13 cellular contexts compared by ENCODE assay signal in genomic region chr20:62134735-62135231, GRCh38. TPM values are rescaled to one million over a fixed set of nuclear protein-coding genes. Genes with fewer than 3 reads are reported as not detected.
DNase-seq lines count a peak whose midpoint lies in the region; ATAC-seq, FAIRE-seq and TF ChIP-seq lines count a peak whose summit lies in the region.
"Had no signal": no experiment of that assay in that cellular context is flagged by ENCODE, and none has a peak within 500 bp of the region (broad histone marks: within the 10 kb centered on the region; RNA-seq: fewer than 3 reads in every experiment).

No MANE protein-coding gene starts in this region.

- H3K9ac ChIP-seq in GM12878 (ENCODE audit: control insufficient read depth, insufficient read depth, low read length) (no peak overlapping the region), PC-3 (ENCODE audit: low read length) (no peak overlapping the region)

- H2AFZ ChIP-seq in GM12878 (ENCODE audit: control insufficient read depth, low read depth, low read length) (no peak overlapping the region), PC-3 (ENCODE audit: low read length) (no peak overlapping the region)

- SMC1A ChIA-PET in GM12878 (lab: Charles Lee; ENCODE audit: uncharacterized antibody, unreplicated experiment): interaction anchor here (1.2 to 1.9 kb wide), 3 partner anchors 8 to 123 kb away, joined by 3 to 9 read pairs (median 5); no protein-coding TSS in a partner anchor

- BruUV-seq in GM12878 (replicated peaks; lab: Mats Ljungman, UMichigan) (no TSS peak), PC-3 (replicated peaks; lab: Mats Ljungman, UMichigan) (no TSS peak)

- no peaks in the 10 kb centered on the region for H3K9me2 ChIP-seq in PC-3 (replicated peaks; ENCODE audit: low read length)

- intact Hi-C loops in GM12878 (cut with micrococcal nuclease; ENCODE audit: unreplicated experiment): no loop called here
- intact Hi-C loops in left ventricle myocardium inferior (cut with micrococcal nuclease): loop anchor here (10.0 kb wide), 1 partner anchor 110 kb away; no protein-coding TSS in a partner anchor
- intact Hi-C loops in stomach (cut with DNase I; ENCODE audit: low total_unique reads): loop anchor here (5.0 kb wide), 2 partner anchors 67 to 122 kb away; partner anchors contain the start of gene TAF4
- intact Hi-C loops in PC-3 (cut with micrococcal nuclease): no loop called here

- TF ChIP-seq POLR2A in GM15510 (IDR thresholded peaks at IDR 0.05; ENCODE audit: borderline replicate concordance, extremely low read depth, insufficient read length) (peak; percentile 23), GM12878 (IDR thresholded peaks at IDR 0.05; ENCODE audit: low read depth, low read length) (peak; percentile 64), stomach (IDR thresholded peaks at IDR 0.05) (no peak)

- in situ Hi-C loops in GM12878 (cut with MboI): no loop called here

- H3K79me2 ChIP-seq in GM12878 (ENCODE audit: control insufficient read depth, insufficient read depth, low read length) (peaks cover 9% of the 10 kb centered on the region), PC-3 (ENCODE audit: low read length) (peaks cover 11% of the 10 kb centered on the region)

- no peaks in the 10 kb centered on the region for H3F3A ChIP-seq in PC-3 (ENCODE audit: low read length, unreplicated experiment)

- no peak for DNase-seq in GM12878 (ENCODE audit: low read depth, low spot score)
- DNase-seq in left ventricle myocardium inferior: no peak
- peak; percentile 50 for DNase-seq in stomach
- no peak for DNase-seq in PC-3
- DNase-seq in hepatic stellate cell (ENCODE audit: low spot score): no peak
- DNase-seq: left colon, NCI-H748 treated with DMSO at 0.1 percent for 48 hours, retina, SW 1271 had no signal

- no peaks in the 10 kb centered on the region for H3K9me3 ChIP-seq in GM12878 (replicated peaks; ENCODE audit: control insufficient read depth, insufficient read depth, low read length)
- H3K9me3 ChIP-seq in left ventricle myocardium inferior (replicated peaks): no peaks in the 10 kb centered on the region
- H3K9me3 ChIP-seq in stomach: no peaks in the 10 kb centered on the region
- H3K9me3 ChIP-seq in PC-3 (ENCODE audit: low read length): no peaks in the 10 kb centered on the region

- TF ChIP-seq CTCF in GM12878 (IDR thresholded peaks at IDR 0.05 in 2 of 3, conservative IDR thresholded peaks at IDR 0.05 in 1 of 3; ENCODE audit: control insufficient read depth in 2 of 3, extremely low read depth in 1 of 3, insufficient read depth in 1 of 3, low read depth in 3 of 3, low read length in 3 of 3): no peak
- TF ChIP-seq CTCF in left ventricle myocardium inferior (IDR thresholded peaks at IDR 0.05; ENCODE audit: borderline replicate concordance): no peak
- no peak for TF ChIP-seq CTCF in stomach (IDR thresholded peaks at IDR 0.05)
- no peak for TF ChIP-seq CTCF in PC-3 (conservative IDR thresholded peaks at IDR 0.05; ENCODE audit: low read depth, low read length)

- peaks cover 10% of the 10 kb centered on the region for H4K20me1 ChIP-seq in GM12878 (ENCODE audit: control insufficient read depth, insufficient read depth)
- H4K20me1 ChIP-seq in PC-3 (ENCODE audit: low read length): peaks cover 31% of the 10 kb centered on the region

- TF ChIP-seq RAD21 in GM12878 (IDR thresholded peaks at IDR 0.05; ENCODE audit: insufficient read depth, low read depth, low read length): no peak

- TF ChIP-seq EP300 in GM12878 (IDR thresholded peaks at IDR 0.05; ENCODE audit: borderline replicate concordance in 1 of 2, control insufficient read depth in 1 of 2, low read depth in 2 of 2, low read length in 2 of 2): no peak
- TF ChIP-seq EP300 in stomach (IDR thresholded peaks at IDR 0.05): no peak

- 92% methylated on average over 11 of the region's 11 CpGs for whole genome bisulfite sequencing in GM12878 (ENCODE audit: insufficient coverage, insufficient replicate concordance, low lambda C conversion rate, missing lambda C conversion rate)
- 44 to 66% (median 50%) methylated on average over 6 to 11 of the region's 11 CpGs for WGBS in stomach, 5 donors

- no peaks in the 10 kb centered on the region for H3K4me1 ChIP-seq in GM12878 (ENCODE audit: control insufficient read depth, insufficient read depth, low read length)
- H3K4me1 ChIP-seq in left ventricle myocardium inferior: peaks cover 76% of the 10 kb centered on the region
- H3K4me1 ChIP-seq in stomach: peaks cover 5 to 50% (median 14%) of the 10 kb centered on the region in 4 donors
- H3K4me1 ChIP-seq in PC-3 (ENCODE audit: insufficient read depth, low read length): no peaks in the 10 kb centered on the region

- H3K4me3 ChIP-seq in GM12878: no peak overlapping the region
- no peak overlapping the region for H3K4me3 ChIP-seq in left ventricle myocardium inferior
- H3K4me3 ChIP-seq in stomach: no peak overlapping the region
- H3K4me3 ChIP-seq in PC-3 (ENCODE audit: low read length): no peak overlapping the region

- H3K27ac ChIP-seq in GM12878 (ENCODE audit: control insufficient read depth, insufficient read depth) (no peak overlapping the region), left ventricle myocardium inferior (replicated peaks) (peak overlapping the region; percentile 88), stomach (peak overlapping the region in 4 of 5 donors; percentile 18 to 76 (median 67)), PC-3 (ENCODE audit: low read length) (no peak overlapping the region)

- H3K4me2 ChIP-seq in GM12878 (ENCODE audit: control insufficient read depth, insufficient read depth): no peak overlapping the region
- no peak overlapping the region for H3K4me2 ChIP-seq in PC-3 (ENCODE audit: low read length)

- RAD21 ChIA-PET in GM12878 (lab: Charles Lee; ENCODE audit: unreplicated experiment): no interaction called here

- H3K27me3 ChIP-seq in GM12878 (replicated peaks in 1 of 2; ENCODE audit: control insufficient read depth in 2 of 2, insufficient read depth in 2 of 2, low read length in 1 of 2) (no peaks in the 10 kb centered on the region), left ventricle myocardium inferior (ENCODE audit: low read depth) (no peaks in the 10 kb centered on the region), stomach (no peaks in the 10 kb centered on the region), PC-3 (ENCODE audit: low read length) (no peaks in the 10 kb centered on the region)

- no peak for FAIRE-seq in GM12878 (lab: Jason Lieb, UNC)
- FAIRE-seq: H54 had no signal

- peaks cover 47 to 56% of the 10 kb centered on the region in 2 experiments for H3K36me3 ChIP-seq in GM12878 (ENCODE audit: control insufficient read depth in 2 of 2, insufficient read depth in 2 of 2, low read length in 1 of 2)
- H3K36me3 ChIP-seq in left ventricle myocardium inferior: peaks cover 98% of the 10 kb centered on the region
- peaks cover 93 to 100% (median 100%) of the 10 kb centered on the region in 4 donors for H3K36me3 ChIP-seq in stomach
- H3K36me3 ChIP-seq in PC-3 (ENCODE audit: low read depth, low read length): peaks cover 65% of the 10 kb centered on the region

- CTCF ChIA-PET in GM12878 (lab: Yijun Ruan, JAX) (interaction anchor here (3.2 to 3.5 kb wide), 2 partner anchors 10 to 124 kb away, joined by 22 to 35 read pairs; no protein-coding TSS in a partner anchor), PC-3 (lab: Charles Lee) (no interaction called here)

- POLR2A ChIA-PET in GM12878 (lab: Charles Lee) (interaction anchor here (0.6 kb wide), 1 partner anchor 74 kb away, joined by 3 read pairs; no protein-coding TSS in a partner anchor), PC-3 (lab: Charles Lee; ENCODE audit: unreplicated experiment) (interaction anchor here (0.6 kb wide), 1 partner anchor 721 kb away, joined by 12 read pairs; no protein-coding TSS in a partner anchor)

- ATAC-seq in GM12878 (no peak), PC-3 (no peak), HG02973 (IDR thresholded peaks at IDR 0.05; ENCODE audit: unreplicated experiment) (no peak), GM19455 (IDR thresholded peaks at IDR 0.05; ENCODE audit: unreplicated experiment) (no peak)
- ATAC-seq: left colon had no signal

RNA-seq across cellular contexts. Expression of gene PSMA7, which starts 8.4 kb away (rescaled TPM):
- total RNA-seq in GM12878 (2013; cell fraction: nucleolus; rRNA removed): 59.7 and 68.2 TPM in 2 replicates
- 323 and 324 TPM in 2 replicates for total RNA-seq in GM12878 (2014; rRNA removed)
- total RNA-seq in GM12878 (2014; rRNA removed; fragmentation: Illumina TruSeq; extraction: Trizol): 210 and 216 TPM in 2 replicates
- 348 and 359 TPM in 2 replicates for total RNA-seq in GM12878 (2021)
- polyA plus RNA-seq in GM12878 (2011; ENCODE audit: low read depth): 125 TPM
- 273 and 397 TPM in 2 replicates for polyA plus RNA-seq in GM12878 (2011; rRNA removed)
- 444 and 554 TPM in 2 replicates for polyA plus RNA-seq in GM12878 (2011; cell fraction: cytosol; rRNA removed)
- polyA plus RNA-seq in GM12878 (2011; cell fraction: nucleus; rRNA removed): 378 and 385 TPM in 2 replicates
- polyA plus RNA-seq in GM12878 (2012): 199 and 211 TPM in 2 replicates
- polyA plus RNA-seq in GM12878 (2014; fragmentation: Illumina TruSeq; extraction: Trizol): 131 and 219 TPM in 2 replicates
- 100 to 1,000 TPM; 333 to 546 TPM for polyA plus RNA-seq in GM12878 (2014; fragmentation: Nextera tagmentation; extraction: Ambion mirVana)
- polyA plus RNA-seq in GM12878 (2014; rRNA removed): 369 and 389 TPM in 2 replicates
- polyA plus RNA-seq in GM12878 (2016; fragmentation: Nextera tagmentation; extraction: Ambion mirVana): 100 to 1,000 TPM; 824 to 857 TPM
- polyA minus RNA-seq in GM12878 (2011; rRNA and poly(A)+ RNA removed): 170 and 184 TPM in 2 replicates
- polyA minus RNA-seq in GM12878 (2011; cell fraction: cytosol; rRNA and poly(A)+ RNA removed): 58.0 and 86.2 TPM in 2 replicates
- 32.9 and 52.9 TPM in 2 replicates for polyA minus RNA-seq in GM12878 (2011; cell fraction: nucleus; rRNA and poly(A)+ RNA removed)
- 233 TPM for total RNA-seq in left ventricle myocardium inferior
- 100 to 1,000 TPM; 119 to 202 (median 140) TPM for total RNA-seq in stomach
- polyA plus RNA-seq in stomach: 100 to 1,000 TPM; 245 to 280 (median 247) TPM
- total RNA-seq in PC-3 (2014; rRNA removed): 751 and 808 TPM in 2 replicates

RNA-seq across cellular contexts. Expression of gene SS18L1, which starts 8.8 kb away (rescaled TPM):
- 55.6 and 59.3 TPM in 2 replicates for total RNA-seq in GM12878 (2013; cell fraction: nucleolus; rRNA removed)
- total RNA-seq in GM12878 (2014; rRNA removed): 8.1 and 12.4 TPM in 2 replicates
- 6.1 and 6.6 TPM in 2 replicates for total RNA-seq in GM12878 (2014; rRNA removed; fragmentation: Illumina TruSeq; extraction: Trizol)
- 10.4 and 11.1 TPM in 2 replicates for total RNA-seq in GM12878 (2021)
- 2.8 TPM for polyA plus RNA-seq in GM12878 (2011; ENCODE audit: low read depth)
- 11.7 and 12.1 TPM in 2 replicates for polyA plus RNA-seq in GM12878 (2011; rRNA removed)
- polyA plus RNA-seq in GM12878 (2011; cell fraction: cytosol; rRNA removed): 8.8 and 17.7 TPM in 2 replicates
- polyA plus RNA-seq in GM12878 (2011; cell fraction: nucleus; rRNA removed): 46.7 and 57.7 TPM in 2 replicates
- 6.1 and 8.3 TPM in 2 replicates for polyA plus RNA-seq in GM12878 (2012)
- polyA plus RNA-seq in GM12878 (2014; fragmentation: Illumina TruSeq; extraction: Trizol): 7.0 and 8.2 TPM in 2 replicates
- 1 to 10 TPM; 1.8 to 2.2 TPM for polyA plus RNA-seq in GM12878 (2014; fragmentation: Nextera tagmentation; extraction: Ambion mirVana)
- 20.0 and 21.8 TPM in 2 replicates for polyA plus RNA-seq in GM12878 (2014; rRNA removed)
- polyA plus RNA-seq in GM12878 (2016; fragmentation: Nextera tagmentation; extraction: Ambion mirVana): 1 to 10 TPM; 2.4 to 2.8 TPM
- 9.8 and 20.6 TPM in 2 replicates for polyA minus RNA-seq in GM12878 (2011; rRNA and poly(A)+ RNA removed)
- 6.7 and 7.0 TPM in 2 replicates for polyA minus RNA-seq in GM12878 (2011; cell fraction: cytosol; rRNA and poly(A)+ RNA removed)
- polyA minus RNA-seq in GM12878 (2011; cell fraction: nucleus; rRNA and poly(A)+ RNA removed): 13.2 and 25.6 TPM in 2 replicates
- 9.0 TPM for total RNA-seq in left ventricle myocardium inferior
- total RNA-seq in stomach: 10 to 100 TPM in 3 of 5 donors, 1 to 10 TPM in 2; 5.8 to 34.8 (median 13.0) TPM
- 1 to 10 TPM; 5.5 to 9.6 (median 6.1) TPM for polyA plus RNA-seq in stomach
- total RNA-seq in PC-3 (2014; rRNA removed): 17.9 and 19.1 TPM in 2 replicates

RNA-seq across cellular contexts. Expression of gene LSM14B, which starts 12.5 kb away (rescaled TPM):
- total RNA-seq in GM12878 (2013; cell fraction: nucleolus; rRNA removed): 29.3 TPM in 2 replicates
- total RNA-seq in GM12878 (2014; rRNA removed) (18.0 and 18.9 TPM in 2 replicates), GM12878 (2014; rRNA removed; fragmentation: Illumina TruSeq; extraction: Trizol) (13.3 and 16.2 TPM in 2 replicates), GM12878 (2021) (34.3 and 34.9 TPM in 2 replicates), left ventricle myocardium inferior (51.6 TPM), stomach (10 to 100 TPM in 4 of 5 donors, under 1 TPM in 1; 0.58 to 27.2 (median 15.6) TPM), PC-3 (2014; rRNA removed) (50.1 and 51.8 TPM in 2 replicates)
- 10.6 TPM for polyA plus RNA-seq in GM12878 (2011; ENCODE audit: low read depth)
- polyA plus RNA-seq in GM12878 (2011; rRNA removed) (25.5 and 33.2 TPM in 2 replicates), GM12878 (2014; fragmentation: Illumina TruSeq; extraction: Trizol) (8.9 and 15.1 TPM in 2 replicates), GM12878 (2014; fragmentation: Nextera tagmentation; extraction: Ambion mirVana) (1 to 10 TPM in 1 of 2 experiments, under 1 TPM in 1; 0.56 to 1.8 TPM), GM12878 (2014; rRNA removed) (29.6 and 30.3 TPM in 2 replicates), GM12878 (2016; fragmentation: Nextera tagmentation; extraction: Ambion mirVana) (1 to 10 TPM in 1 of 2 experiments, under 1 TPM in 1; 0.79 to 1.4 TPM), stomach (10 to 100 TPM; 14.1 to 18.0 (median 14.9) TPM)
- 30.6 and 42.4 TPM in 2 replicates for polyA plus RNA-seq in GM12878 (2011; cell fraction: cytosol; rRNA removed)
- polyA plus RNA-seq in GM12878 (2011; cell fraction: nucleus; rRNA removed): 49.4 and 55.9 TPM in 2 replicates
- polyA plus RNA-seq in GM12878 (2012): 26.7 and 32.9 TPM in 2 replicates
- 25.7 and 36.1 TPM in 2 replicates for polyA minus RNA-seq in GM12878 (2011; rRNA and poly(A)+ RNA removed)
- 15.6 and 16.8 TPM in 2 replicates for polyA minus RNA-seq in GM12878 (2011; cell fraction: cytosol; rRNA and poly(A)+ RNA removed)
- 12.8 and 25.0 TPM in 2 replicates for polyA minus RNA-seq in GM12878 (2011; cell fraction: nucleus; rRNA and poly(A)+ RNA removed)

RNA-seq across cellular contexts. Expression of gene MTG2, which starts 48.0 kb away (rescaled TPM):
- total RNA-seq in GM12878 (2013; cell fraction: nucleolus; rRNA removed): 48.5 and 51.0 TPM in 2 replicates
- total RNA-seq in GM12878 (2014; rRNA removed): 40.9 and 44.1 TPM in 2 replicates
- 19.3 and 28.5 TPM in 2 replicates for total RNA-seq in GM12878 (2014; rRNA removed; fragmentation: Illumina TruSeq; extraction: Trizol)
- 40.4 and 52.4 TPM in 2 replicates for total RNA-seq in GM12878 (2021)
- 12.8 TPM for polyA plus RNA-seq in GM12878 (2011; ENCODE audit: low read depth)
- 22.2 and 32.9 TPM in 2 replicates for polyA plus RNA-seq in GM12878 (2011; rRNA removed)
- 44.6 and 54.2 TPM in 2 replicates for polyA plus RNA-seq in GM12878 (2011; cell fraction: cytosol; rRNA removed)
- polyA plus RNA-seq in GM12878 (2011; cell fraction: nucleus; rRNA removed): 23.9 and 38.8 TPM in 2 replicates
- polyA plus RNA-seq in GM12878 (2012): 18.6 and 25.9 TPM in 2 replicates
- 10.4 and 31.4 TPM in 2 replicates for polyA plus RNA-seq in GM12878 (2014; fragmentation: Illumina TruSeq; extraction: Trizol)
- 1 to 10 TPM; 6.2 to 7.3 TPM for polyA plus RNA-seq in GM12878 (2014; fragmentation: Nextera tagmentation; extraction: Ambion mirVana)
- 44.5 and 45.2 TPM in 2 replicates for polyA plus RNA-seq in GM12878 (2014; rRNA removed)
- polyA plus RNA-seq in GM12878 (2016; fragmentation: Nextera tagmentation; extraction: Ambion mirVana): 10 to 100 TPM; 35.8 to 38.6 TPM
- 15.4 and 31.5 TPM in 2 replicates for polyA minus RNA-seq in GM12878 (2011; rRNA and poly(A)+ RNA removed)
- polyA minus RNA-seq in GM12878 (2011; cell fraction: cytosol; rRNA and poly(A)+ RNA removed): 6.9 and 9.5 TPM in 2 replicates
- polyA minus RNA-seq in GM12878 (2011; cell fraction: nucleus; rRNA and poly(A)+ RNA removed): 8.2 and 26.7 TPM in 2 replicates
- 25.9 TPM for total RNA-seq in left ventricle myocardium inferior
- total RNA-seq in stomach: 10 to 100 TPM; 13.6 to 77.9 (median 22.8) TPM
- 10 to 100 TPM; 14.7 to 28.2 (median 19.8) TPM for polyA plus RNA-seq in stomach
- 33.9 and 40.5 TPM in 2 replicates for total RNA-seq in PC-3 (2014; rRNA removed)

Comparison
In these comparisons a context has a peak if more than half of its experiments do, and no peak if none do; other contexts are left out.
1. POLR2A ChIP-seq: peak in GM15510 (single experiment) and GM12878 (single experiment); none in stomach (0 of 4).
2. H3K27ac ChIP-seq: peak in left ventricle myocardium inferior (single experiment) and stomach (4 of 5); none in GM12878 (single experiment) and PC-3 (single experiment).
3. intact Hi-C loops: an anchor here in left ventricle myocardium inferior (10.0 kb wide) and stomach (5.0 kb wide); none called in GM12878 and PC-3.